Comparison of ENCODE assay signal across 28 cellular contexts in the genomic region with DNA sequence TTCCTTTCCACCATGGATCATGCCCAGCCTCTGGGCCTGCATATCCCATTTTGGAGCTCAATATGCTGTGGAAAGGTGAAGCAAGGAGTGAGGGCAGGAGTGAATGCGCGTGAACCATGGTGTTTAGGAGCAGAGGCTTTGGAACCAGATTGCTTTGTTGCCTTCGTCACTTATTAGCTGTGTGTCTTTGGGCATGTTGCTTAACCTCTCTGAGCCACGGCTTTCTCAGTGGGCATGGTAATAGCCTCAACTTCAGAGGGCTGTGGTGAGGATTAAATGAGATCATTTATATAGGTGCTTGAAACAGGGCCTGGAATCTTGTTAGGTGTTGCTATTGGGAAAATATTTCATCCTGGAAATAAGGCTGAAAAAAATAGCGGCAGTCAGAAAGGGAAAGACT.
"Had no signal": no experiment of that assay in that cellular context is flagged by ENCODE, and none has a peak within 500 bp of the region (broad histone marks: within the 10 kb centered on the region; RNA-seq: fewer than 3 reads in every experiment).

No MANE protein-coding gene starts in this region.

- H3K4me2 ChIP-seq: hepatocyte, neural progenitor cell had no signal

- H3K4me3 Mint-ChIP-seq: mesothelial cell of epicardium; naive B cell; natural killer cell; nephron progenitor cell; neural progenitor cell; stimulated activated naive B cell treated with anti-CD40 and anti-IgM and Interleukin-4, amounts not matched to agents 10 μg/mL and 1 μg/mL and 100 μg/mL, for 72 hours had no signal

- H3K4me1 ChIP-seq: left ventricle myocardium inferior, neural progenitor cell, parathyroid adenoma, psoas muscle, stomach, testis, thyroid gland, transverse colon, upper lobe of right lung had no signal

- H3K36me3 ChIP-seq: left ventricle myocardium inferior, neural progenitor cell, neutrophil, stomach, thyroid gland, transverse colon, upper lobe of right lung had no signal

- H3K4me1 Mint-ChIP-seq: naive B cell; natural killer cell; stimulated activated naive B cell treated with anti-CD40 and anti-IgM and Interleukin-4, amounts not matched to agents 10 μg/mL and 1 μg/mL and 100 μg/mL, for 72 hours had no signal

- H3K9ac ChIP-seq: neural progenitor cell, parathyroid adenoma had no signal

- H3K79me2 ChIP-seq: hepatocyte, parathyroid adenoma had no signal

- H3K36me3 Mint-ChIP-seq: mesothelial cell of epicardium; naive B cell; natural killer cell; neural progenitor cell; stimulated activated naive B cell treated with anti-CD40 and anti-IgM and Interleukin-4, amounts not matched to agents 10 μg/mL and 1 μg/mL and 100 μg/mL, for 72 hours had no signal

- H3K9me3 ChIP-seq: neutrophil, psoas muscle, testis, thyroid gland, transverse colon, upper lobe of right lung had no signal

- ATAC-seq: natural killer cell; psoas muscle; sciatic nerve; stimulated activated naive B cell treated with anti-CD40 and anti-IgM and Interleukin-4, amounts not matched to agents 10 μg/mL and 1 μg/mL and 100 μg/mL, for 72 hours; stimulated activated naive CD8-positive, alpha-beta T cell treated with anti-CD3 and anti-CD28 coated beads, Interleukin-15, Interleukin-2, amounts not matched to agents 100 U/mL and 50 U/mL, for 24 hours had no signal

- H3K4me3 ChIP-seq: hepatocyte, left ventricle myocardium inferior, lung, neural progenitor cell, psoas muscle, skin epidermis, stomach, testis, thyroid gland, transverse colon, upper lobe of right lung had no signal

- FAIRE-seq: urothelium cell line had no signal

- H3K27me3 ChIP-seq: hepatocyte, neural progenitor cell, testis, thyroid gland, transverse colon, upper lobe of right lung had no signal

- H2AFZ ChIP-seq: hepatocyte, neural progenitor cell, parathyroid adenoma had no signal

- H3K9me3 Mint-ChIP-seq: natural killer cell had no signal

- H3K27ac ChIP-seq: hepatocyte, left ventricle myocardium inferior, neural progenitor cell, neutrophil, parathyroid adenoma, psoas muscle, skin epidermis, stomach, testis, thyroid gland, transverse colon, upper lobe of right lung had no signal

- H3K27ac Mint-ChIP-seq: mesothelial cell of epicardium; naive B cell; natural killer cell; nephron progenitor cell; neural progenitor cell; stimulated activated naive B cell treated with anti-CD40 and anti-IgM and Interleukin-4, amounts not matched to agents 10 μg/mL and 1 μg/mL and 100 μg/mL, for 72 hours had no signal

- DNase-seq: islet precursor cell; left ventricle myocardium inferior; mesendoderm; naive B cell; natural killer cell; nephron progenitor cell; occipital lobe; psoas muscle; stimulated activated CD4-positive, alpha-beta T cell treated with anti-CD3 and anti-CD28 coated beads, Interleukin-12 subunit alpha, Interleukin-12 subunit beta, amount 100 ng/mL, for 4 hours; stimulated activated CD4-positive, alpha-beta T cell treated with anti-CD3 and anti-CD28 coated beads, Interleukin-15, amount 100 ng/mL, for 24 hours; stimulated activated CD4-positive, alpha-beta T cell treated with anti-CD3 and anti-CD28 coated beads, Interleukin-2, amount 100 ng/mL, for 24 hours; stimulated activated CD4-positive, alpha-beta T cell treated with anti-CD3 and anti-CD28 coated beads, Interleukin-4, amount 100 ng/mL, for 1 hour; stimulated activated naive B cell treated with anti-CD40 and anti-IgM and Interleukin-4, amounts not matched to agents 10 μg/mL and 1 μg/mL and 100 μg/mL, for 72 hours; stimulated activated naive CD8-positive, alpha-beta T cell treated with anti-CD3 and anti-CD28 coated beads, Interleukin-15, Interleukin-2, amounts not matched to agents 100 U/mL and 50 U/mL, for 24 hours; stomach; testis; thyroid gland; transverse colon; upper lobe of right lung had no signal
